Comparison of ENCODE assay signal across 8 cellular contexts in the genomic region with DNA sequence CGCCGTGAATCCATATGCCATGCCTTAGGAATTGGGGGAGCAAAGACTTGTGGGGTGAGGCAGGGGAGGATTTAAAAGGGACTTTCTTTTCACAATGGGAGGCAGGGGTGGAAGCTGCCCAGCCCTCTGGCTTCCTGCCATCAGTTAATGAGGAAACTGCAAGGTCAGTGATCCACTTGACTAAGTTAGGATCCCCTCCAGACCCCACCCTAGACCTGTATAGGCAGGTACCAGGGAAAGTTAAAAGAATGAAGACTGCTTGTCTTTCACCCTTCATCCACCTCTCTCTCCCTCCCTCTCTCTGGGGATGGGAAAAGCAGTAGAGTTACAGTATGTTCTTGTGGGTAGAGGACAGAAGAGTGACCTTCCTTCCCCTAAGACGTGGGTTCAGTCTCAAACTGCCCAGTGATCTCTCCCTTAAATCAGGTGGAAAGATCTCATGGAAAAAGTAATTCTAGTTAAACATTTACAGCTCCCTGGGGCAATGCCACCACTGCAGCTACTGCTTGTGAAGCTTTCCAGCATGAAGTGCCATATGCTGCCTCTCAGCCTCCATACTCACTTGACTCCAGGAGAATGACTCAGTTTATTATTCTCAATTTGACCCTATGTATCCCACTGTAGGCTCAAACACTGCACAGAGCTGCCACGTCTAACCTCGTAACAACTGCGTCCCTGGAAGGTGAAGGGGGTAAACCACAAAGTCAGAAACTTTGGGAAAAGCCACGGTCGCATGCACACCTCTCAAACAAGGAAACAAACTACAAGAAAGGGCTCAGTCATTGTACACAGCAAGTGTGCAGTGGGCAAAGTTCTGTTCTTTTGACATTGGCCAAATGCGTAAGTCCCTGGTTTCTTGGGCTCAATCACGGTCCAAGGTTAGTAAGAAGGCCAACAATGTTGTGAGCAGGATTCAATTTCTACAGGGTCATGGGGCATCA. TPM values are rescaled to one million over a fixed set of nuclear protein-coding genes. Genes with fewer than 3 reads are reported as not detected.
DNase-seq lines count a peak whose midpoint lies in the region; ATAC-seq, FAIRE-seq and TF ChIP-seq lines count a peak whose summit lies in the region.

No MANE protein-coding gene starts in this region.

- H3K36me3 Mint-ChIP-seq in Calu3 (ENCODE audit: insufficient read depth, unreplicated experiment) (peaks cover 36% of the 10 kb centered on the region), osteocyte (ENCODE audit: unreplicated experiment) (peaks cover 11% of the 10 kb centered on the region)

- H4K20me1 ChIP-seq in OCI-LY7 (ENCODE audit: insufficient read depth, low read length), result no peaks in the 10 kb centered on the region

- FAIRE-seq in D721Med (lab: Jason Lieb, UNC), result no peak
- no peak for FAIRE-seq in HTR-8/SVneo (lab: Jason Lieb, UNC)

- H3K9me3 Mint-ChIP-seq in Calu3 (ENCODE audit: low read depth, unreplicated experiment), result no peaks in the 10 kb centered on the region
- no peaks in the 10 kb centered on the region for H3K9me3 Mint-ChIP-seq in osteocyte (ENCODE audit: unreplicated experiment)

- H3K36me3 ChIP-seq in OCI-LY7 (ENCODE audit: insufficient read depth, low read length), result no peaks in the 10 kb centered on the region

- no peak overlapping the region for H2AFZ ChIP-seq in OCI-LY7 (ENCODE audit: low read length)

- H3K4me1 ChIP-seq in OCI-LY7 (ENCODE audit: insufficient read depth, low read length, poor library complexity, severe bottlenecking), result no peaks in the 10 kb centered on the region

- POLR2A ChIA-PET in OCI-LY7 (lab: Charles Lee), result interaction anchor here (0.6 kb wide), 1 partner anchor 324 kb away, joined by 3 read pairs; no protein-coding TSS in a partner anchor

- DNase-seq in Calu3, result no peak
- DNase-seq in OCI-LY7 (ENCODE audit: low spot score), result no peak
- peak; percentile 83 for DNase-seq in epithelial cell of proximal tubule (ENCODE audit: low read depth)
- no peak for DNase-seq in osteocyte (ENCODE audit: extremely low spot score, unreplicated experiment)
- DNase-seq in D721Med (ENCODE audit: insufficient read length, low spot score), result no peak
- no peak for DNase-seq in HTR-8/SVneo (ENCODE audit: insufficient read length, low spot score)
- DNase-seq in NCI-H1092 (lab: John Stamatoyannopoulos, UW), result no peak

- H3K9me2 ChIP-seq in OCI-LY7 (ENCODE audit: insufficient read depth, low read length), result no peaks in the 10 kb centered on the region

- H3K4me3 ChIP-seq in OCI-LY7 (ENCODE audit: low read depth, low read length, poor library complexity, severe bottlenecking), result peak overlapping the region; percentile 76
- H3K4me3 ChIP-seq in epithelial cell of proximal tubule (ENCODE audit: low read depth, low read length), result peak overlapping the region; percentile 96

- no peaks in the 10 kb centered on the region for H3K9me3 ChIP-seq in OCI-LY7 (ENCODE audit: low read length)

- CTCF ChIA-PET in Calu3 (lab: Charles Lee) (interaction anchor here (0.6 to 1.5 kb wide), 5 partner anchors 16 to 219 kb away, joined by 3 to 7 read pairs (median 3); partner anchors contain the start of gene VPS25), OCI-LY7 (lab: Charles Lee; ENCODE audit: unreplicated experiment) (no interaction called here)

- H3K4me1 Mint-ChIP-seq in Calu3 (ENCODE audit: low read depth, unreplicated experiment) (peaks cover 21% of the 10 kb centered on the region), osteocyte (ENCODE audit: unreplicated experiment) (peaks cover 25% of the 10 kb centered on the region)

- H3K27ac Mint-ChIP-seq in Calu3 (ENCODE audit: unreplicated experiment) (peak overlapping the region; percentile 33), osteocyte (ENCODE audit: unreplicated experiment) (no peak overlapping the region)

- H3K79me2 ChIP-seq in OCI-LY7 (ENCODE audit: insufficient read depth, low read depth, low read length), result no peaks in the 10 kb centered on the region

- BruUV-seq in Calu3 (replicated peaks; lab: Mats Ljungman, UMichigan), result no TSS peak
- BruUV-seq in OCI-LY7 (replicated peaks; lab: Mats Ljungman, UMichigan), result no TSS peak

- ATAC-seq in HG03378 (IDR thresholded peaks at IDR 0.05; ENCODE audit: unreplicated experiment), result no peak

- no peak overlapping the region for H3K27ac ChIP-seq in OCI-LY7 (ENCODE audit: low read depth, low read length, poor library complexity, severe bottlenecking)

- H3K4me2 ChIP-seq in OCI-LY7 (ENCODE audit: low read length), result peak overlapping the region; percentile 67

- H3K4me3 Mint-ChIP-seq in Calu3 (ENCODE audit: low read depth, unreplicated experiment), result peak overlapping the region; percentile 86
- H3K4me3 Mint-ChIP-seq in osteocyte (ENCODE audit: unreplicated experiment), result peak overlapping the region; percentile 92

- H3K27me3 Mint-ChIP-seq in Calu3 (ENCODE audit: unreplicated experiment) (peaks cover 17% of the 10 kb centered on the region), osteocyte (ENCODE audit: unreplicated experiment) (peaks cover 15% of the 10 kb centered on the region)

- TF ChIP-seq CTCF in Calu3 (IDR thresholded peaks at IDR 0.05; ENCODE audit: unreplicated experiment) (no peak), OCI-LY7 (conservative IDR thresholded peaks at IDR 0.05; ENCODE audit: low read length) (no peak), epithelial cell of proximal tubule (conservative IDR thresholded peaks at IDR 0.05; ENCODE audit: low read depth, low read length) (no peak), osteocyte (IDR thresholded peaks at IDR 0.05) (no peak), D721Med (IDR thresholded peaks at IDR 0.05; ENCODE audit: insufficient read depth, missing control alignments) (no peak)

- intact Hi-C loops in Calu3 (cut with micrococcal nuclease; ENCODE audit: unreplicated experiment) (no loop called here), OCI-LY7 (cut with micrococcal nuclease; ENCODE audit: unreplicated experiment) (no loop called here)

RNA-seq across cellular contexts. Expression of gene COA3, which starts 1.2 kb away (rescaled TPM):
- total RNA-seq in Calu3 (2022), result 98.8 and 99.9 TPM in 2 replicates
- total RNA-seq in OCI-LY7 (2014; rRNA removed; shearing (Covaris generic)), result 36.6 and 38.2 TPM in 2 replicates
- 32.1 and 34.9 TPM in 2 replicates for total RNA-seq in OCI-LY7 (2022)
- 85.6 and 95.0 TPM in 2 replicates for total RNA-seq in epithelial cell of proximal tubule
- 51.2 and 51.5 TPM in 2 replicates for total RNA-seq in osteocyte

RNA-seq across cellular contexts. Expression of gene CNTD1, which starts 1.3 kb away (rescaled TPM):
- total RNA-seq in Calu3 (2022) (0.54 TPM in 1 of 2 replicates, not detected in the other), OCI-LY7 (2022) (not detected in 2 replicates), epithelial cell of proximal tubule (not detected in 2 replicates), osteocyte (0.31 and 0.51 TPM in 2 replicates)
- total RNA-seq in OCI-LY7 (2014; rRNA removed; shearing (Covaris generic)), result 0.06 TPM in 1 of 2 replicates, not detected in the other

RNA-seq across cellular contexts. Expression of gene WNK4, which starts 16.9 kb away (rescaled TPM):
- 0.33 and 0.73 TPM in 2 replicates for total RNA-seq in Calu3 (2022)
- 1.2 and 2.4 TPM in 2 replicates for total RNA-seq in OCI-LY7 (2014; rRNA removed; shearing (Covaris generic))
- 8.3 and 10.9 TPM in 2 replicates for total RNA-seq in OCI-LY7 (2022)
- total RNA-seq in epithelial cell of proximal tubule, result 2.3 and 11.3 TPM in 2 replicates
- total RNA-seq in osteocyte, result 0.16 TPM in 2 replicates

RNA-seq across cellular contexts. Expression of gene VPS25, which starts 24.1 kb away (rescaled TPM):
- total RNA-seq in Calu3 (2022) (93.9 and 101 TPM in 2 replicates), OCI-LY7 (2022) (83.9 and 84.1 TPM in 2 replicates), epithelial cell of proximal tubule (90.1 and 136 TPM in 2 replicates), osteocyte (63.9 and 66.1 TPM in 2 replicates)
- total RNA-seq in OCI-LY7 (2014; rRNA removed; shearing (Covaris generic)), result 70.7 and 78.4 TPM in 2 replicates

RNA-seq across cellular contexts. Expression of gene BECN1, which starts 26.7 kb away (rescaled TPM):
- total RNA-seq in Calu3 (2022) (141 and 144 TPM in 2 replicates), OCI-LY7 (2022) (73.2 and 78.8 TPM in 2 replicates), epithelial cell of proximal tubule (52.2 and 68.4 TPM in 2 replicates), osteocyte (68.1 and 69.1 TPM in 2 replicates)
- total RNA-seq in OCI-LY7 (2014; rRNA removed; shearing (Covaris generic)), result 75.7 and 103 TPM in 2 replicates
